Comparison of ENCODE assay signal across 10 cellular contexts in the genomic region with DNA sequence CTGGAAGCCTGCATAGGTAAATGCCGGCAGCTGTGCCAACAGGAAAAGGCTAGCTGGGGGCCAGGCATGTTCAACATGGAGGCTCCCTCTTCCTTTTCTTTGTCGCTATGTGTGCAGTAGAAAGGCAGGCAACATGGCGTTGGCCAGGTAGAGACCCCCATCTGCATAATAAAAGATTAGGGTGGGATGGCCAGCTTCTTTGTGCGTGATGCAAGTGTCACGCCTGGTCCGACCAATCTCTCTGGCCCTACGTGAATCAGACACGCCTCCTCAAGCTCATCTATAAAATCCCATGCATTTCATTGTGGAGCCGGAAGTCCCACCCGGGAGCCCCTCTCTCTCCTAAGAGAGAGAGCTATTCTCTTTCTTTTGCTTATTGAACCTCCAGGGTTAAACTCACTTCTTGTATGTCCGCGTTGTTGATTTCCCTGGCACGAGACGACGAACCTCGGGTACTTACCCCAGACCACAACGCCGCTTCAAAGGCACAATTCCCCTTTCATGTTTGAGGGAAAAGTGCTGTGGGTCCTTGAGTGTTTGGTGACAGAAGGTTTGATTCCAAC. TPM values are rescaled to one million over a fixed set of nuclear protein-coding genes. Genes with fewer than 3 reads are reported as not detected.
A peak's percentile ranks its signal among the peaks of the same experiment; 100 is the strongest.
DNase-seq lines count a peak whose midpoint lies in the region; ATAC-seq and TF ChIP-seq lines count a peak whose summit lies in the region.
"Had no signal": no experiment of that assay in that cellular context is flagged by ENCODE, and none has a peak within 500 bp of the region (broad histone marks: within the 10 kb centered on the region; RNA-seq: fewer than 3 reads in every experiment).

No MANE protein-coding gene starts in this region.

- no peaks in the 10 kb centered on the region for H3K36me3 ChIP-seq in rectal smooth muscle tissue (ENCODE audit: control insufficient read depth, insufficient read depth, low read length)
- H3K36me3 ChIP-seq: tibial artery had no signal

- no peak overlapping the region for H3K27ac ChIP-seq in rectal smooth muscle tissue (ENCODE audit: low read depth, low read length)
- H3K27ac ChIP-seq: tibial artery had no signal

- no peaks in the 10 kb centered on the region for H3K4me1 ChIP-seq in rectal smooth muscle tissue (ENCODE audit: control insufficient read depth, insufficient read depth, low read length)
- H3K4me1 ChIP-seq: tibial artery had no signal

- H3K27me3 ChIP-seq in rectal smooth muscle tissue (ENCODE audit: control insufficient read depth, insufficient read depth, low read length), result no peaks in the 10 kb centered on the region
- H3K27me3 ChIP-seq: tibial artery had no signal

- peak; percentile 27 for TF ChIP-seq POLR2A in GM19193 (IDR thresholded peaks at IDR 0.05; ENCODE audit: extremely low read depth, insufficient read depth, insufficient read length)

- no peak overlapping the region for H3K9ac ChIP-seq in rectal smooth muscle tissue (ENCODE audit: low read length)

- ATAC-seq in GM18502 (IDR thresholded peaks at IDR 0.05; ENCODE audit: poor library complexity, unreplicated experiment), result no peak

- DNase-seq in NCI-H69 (lab: John Stamatoyannopoulos, UW), result peak; percentile 95
- DNase-seq in epithelial cell of proximal tubule (ENCODE audit: low read depth), result no peak
- DNase-seq in hepatic stellate cell (ENCODE audit: low spot score), result no peak
- DNase-seq in NCI-H2171 (lab: John Stamatoyannopoulos, UW), result no peak
- DNase-seq in effector CD4-positive, alpha-beta T cell, result no peak
- DNase-seq: tibial artery had no signal

- TF ChIP-seq CTCF in epithelial cell of proximal tubule (conservative IDR thresholded peaks at IDR 0.05; ENCODE audit: low read depth, low read length), result no peak

- H3K4me3 ChIP-seq in epithelial cell of proximal tubule (ENCODE audit: low read depth, low read length) (peak overlapping the region; percentile 47), rectal smooth muscle tissue (ENCODE audit: low read length) (peak overlapping the region; percentile 22)
- H3K4me3 ChIP-seq: tibial artery had no signal

RNA-seq across cellular contexts. Expression of a gene that starts 25.0 kb away (rescaled TPM):
- not detected in 2 replicates for total RNA-seq in epithelial cell of proximal tubule
- total RNA-seq: H4 had no signal
